ENCODE assay signal across 8 cellular contexts in the genomic region with DNA sequence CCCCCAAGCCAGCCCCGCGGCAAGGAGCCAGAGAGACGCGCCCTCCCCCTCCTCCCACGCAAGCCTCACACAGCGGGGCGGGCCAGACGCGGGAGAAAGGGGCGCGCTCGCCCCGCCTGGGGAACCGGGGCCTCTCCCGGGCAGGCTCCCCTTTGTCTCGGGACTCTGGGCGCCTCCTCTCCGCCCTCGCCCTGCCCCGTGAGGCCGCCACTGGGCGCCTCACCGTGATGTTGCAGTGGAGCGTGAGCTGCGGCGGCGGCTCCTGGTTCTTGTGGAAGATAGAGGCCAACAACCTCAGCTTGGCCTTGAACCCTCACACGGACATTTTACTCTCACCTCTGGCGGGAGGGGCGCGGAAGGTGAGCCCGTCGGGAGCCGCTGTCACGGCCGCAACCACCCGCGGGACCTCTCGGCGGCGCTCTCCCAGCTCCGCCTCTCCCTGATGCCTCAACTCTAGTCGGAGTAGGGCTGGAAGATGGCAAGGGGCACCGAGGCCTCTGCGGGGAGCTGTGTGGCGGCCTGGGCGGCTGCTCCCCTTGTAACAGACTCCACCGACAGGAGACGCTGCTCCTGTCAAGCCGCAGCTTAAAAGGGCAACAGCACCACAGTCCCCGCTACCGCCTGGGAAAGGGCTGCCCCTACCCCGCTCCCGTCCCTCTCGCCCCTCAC.
A peak's percentile ranks its signal among the peaks of the same experiment; 100 is the strongest.
DNase-seq lines count a peak whose midpoint lies in the region; TF ChIP-seq lines count a peak whose summit lies in the region.
"Not testable (repeated sequence)": the region's sequence is repeated elsewhere in the genome, so short reads cannot be mapped to it uniquely, and the experiment has no call there.

No MANE protein-coding gene starts in this region.

- H3K14ac ChIP-seq in neuronal stem cell (ENCODE audit: low read length): not testable (repeated sequence)

- H2BK5ac ChIP-seq in neuronal stem cell (ENCODE audit: low read length): not testable (repeated sequence)

- H3K27ac ChIP-seq in 22Rv1; neuronal stem cell (replicated peaks; ENCODE audit: low read length): not testable (repeated sequence)
- H3K27ac ChIP-seq in right atrium auricular region (peak overlapping the region; percentile 69 to 74), stomach (peak overlapping the region in 3 of 5 donors; percentile 57 to 87 (median 62))

- H2BK120ac ChIP-seq in neuronal stem cell (ENCODE audit: low read depth, low read length): not testable (repeated sequence)

- not testable (repeated sequence) for TF ChIP-seq EP300 in stomach (IDR thresholded peaks at IDR 0.05)

- intact Hi-C loops in stomach (cut with DNase I; ENCODE audit: low total_unique reads): not testable (repeated sequence)

- peak overlapping the region; percentile 45 for H3K4me2 ChIP-seq in neuronal stem cell (ENCODE audit: insufficient read depth, low read length, poor library complexity, severe bottlenecking)

- peak; percentile 12; the same call in 1 of the 2 replicates for TF ChIP-seq CTCF in 22Rv1 (IDR thresholded peaks at IDR 0.05)
- TF ChIP-seq CTCF in HFF-Myc (IDR thresholded peaks at IDR 0.05; ENCODE audit: low read depth, low read length, missing control alignments); astrocyte of the spinal cord (IDR thresholded peaks at IDR 0.05; ENCODE audit: low read depth, low read length); epithelial cell of proximal tubule (conservative IDR thresholded peaks at IDR 0.05; ENCODE audit: low read depth, low read length); right atrium auricular region (IDR thresholded peaks at IDR 0.05); stomach (IDR thresholded peaks at IDR 0.05): not testable (repeated sequence)

- H3K9ac ChIP-seq in neuronal stem cell (ENCODE audit: low read depth, low read length, poor library complexity): not testable (repeated sequence)

- not testable (repeated sequence) for DNase-seq in HFF-Myc (ENCODE audit: extremely low read depth, low read depth); astrocyte of the spinal cord (ENCODE audit: low read depth, low spot score); epithelial cell of proximal tubule (ENCODE audit: low read depth); right atrium auricular region (ENCODE audit: low spot score); neuronal stem cell (ENCODE audit: low spot score); stomach
- peak; percentile 20 for DNase-seq in activated CD4-positive, alpha-beta T cell treated with anti-CD3 and anti-CD28 coated beads, Interleukin-2, amount 50 U/mL, for 1 hour

- H2AK5ac ChIP-seq in neuronal stem cell (ENCODE audit: low read depth, low read length): not testable (repeated sequence)

- not testable (repeated sequence) for H3K23ac ChIP-seq in neuronal stem cell (ENCODE audit: low read depth, low read length, poor library complexity)

- not testable (repeated sequence) for H4K8ac ChIP-seq in neuronal stem cell (ENCODE audit: low read depth, low read length)

- H2AFZ ChIP-seq in neuronal stem cell (ENCODE audit: low read length): peak overlapping the region; percentile 53

- TF ChIP-seq POLR2A in stomach (IDR thresholded peaks at IDR 0.05): not testable (repeated sequence)

- H3K4me1 ChIP-seq in right atrium auricular region; neuronal stem cell (ENCODE audit: control insufficient read depth in 2 of 2, insufficient read depth in 1 of 2, low read depth in 1 of 2, low read length in 2 of 2); stomach: not testable (repeated sequence)

- not testable (repeated sequence) for H2BK12ac ChIP-seq in neuronal stem cell (ENCODE audit: low read length)

- not testable (repeated sequence) for H2BK15ac ChIP-seq in neuronal stem cell (ENCODE audit: low read length)

- H3K79me1 ChIP-seq in neuronal stem cell (ENCODE audit: low read depth, low read length): not testable (repeated sequence)

- H3K36me3 ChIP-seq in right atrium auricular region; neuronal stem cell (replicated peaks in 1 of 2; ENCODE audit: control insufficient read depth in 2 of 2, insufficient read depth in 2 of 2, low read length in 2 of 2); stomach: not testable (repeated sequence)

- no CpG with 5 or more reads among the region's 55 CpGs for WGBS in neuronal stem cell (ENCODE audit: extremely low coverage in 2 of 2, insufficient read length in 2 of 2, insufficient replicate concordance in 1 of 2), 2 donors
- WGBS in stomach, 5 donors: 0 to 2% (median 0%) methylated on average over 1 to 13 of the region's 55 CpGs; no CpG with 5 or more reads in 2 of the 5 donors

- peak overlapping the region; percentile 27 for H3K4me3 ChIP-seq in HFF-Myc (replicated peaks; ENCODE audit: low read depth, low read length)
- H3K4me3 ChIP-seq in astrocyte of the spinal cord (ENCODE audit: low read depth, low read length): peak overlapping the region; percentile 43
- peak overlapping the region; percentile 42 for H3K4me3 ChIP-seq in epithelial cell of proximal tubule (ENCODE audit: low read depth, low read length)
- peak overlapping the region; percentile 45 to 56 for H3K4me3 ChIP-seq in right atrium auricular region
- not testable (repeated sequence) for H3K4me3 ChIP-seq in neuronal stem cell (ENCODE audit: low read length in 2 of 2)
- peak overlapping the region; percentile 25 to 51 (median 38) for H3K4me3 ChIP-seq in stomach

- H4K91ac ChIP-seq in neuronal stem cell (ENCODE audit: low read depth, low read length, poor library complexity): not testable (repeated sequence)

- not testable (repeated sequence) for H3K4ac ChIP-seq in neuronal stem cell (ENCODE audit: low read length)

- in situ Hi-C loops in astrocyte of the spinal cord (cut with HindIII; ENCODE audit: low sequenced_read_pairs): not testable (repeated sequence)

- not testable (repeated sequence) for H3K18ac ChIP-seq in neuronal stem cell (ENCODE audit: low read length)

- not testable (repeated sequence) for H3K9me3 ChIP-seq in right atrium auricular region; neuronal stem cell (replicated peaks in 1 of 2; ENCODE audit: control insufficient read depth in 2 of 2, insufficient read depth in 1 of 2, low read depth in 1 of 2, low read length in 2 of 2); stomach

- not testable (repeated sequence) for H3K27me3 ChIP-seq in right atrium auricular region; neuronal stem cell (ENCODE audit: control insufficient read depth in 3 of 3, insufficient read depth in 3 of 3, low read depth in 1 of 3, low read length in 3 of 3); stomach
